ENCODE assay signal across 8 cellular contexts in the genomic region with DNA sequence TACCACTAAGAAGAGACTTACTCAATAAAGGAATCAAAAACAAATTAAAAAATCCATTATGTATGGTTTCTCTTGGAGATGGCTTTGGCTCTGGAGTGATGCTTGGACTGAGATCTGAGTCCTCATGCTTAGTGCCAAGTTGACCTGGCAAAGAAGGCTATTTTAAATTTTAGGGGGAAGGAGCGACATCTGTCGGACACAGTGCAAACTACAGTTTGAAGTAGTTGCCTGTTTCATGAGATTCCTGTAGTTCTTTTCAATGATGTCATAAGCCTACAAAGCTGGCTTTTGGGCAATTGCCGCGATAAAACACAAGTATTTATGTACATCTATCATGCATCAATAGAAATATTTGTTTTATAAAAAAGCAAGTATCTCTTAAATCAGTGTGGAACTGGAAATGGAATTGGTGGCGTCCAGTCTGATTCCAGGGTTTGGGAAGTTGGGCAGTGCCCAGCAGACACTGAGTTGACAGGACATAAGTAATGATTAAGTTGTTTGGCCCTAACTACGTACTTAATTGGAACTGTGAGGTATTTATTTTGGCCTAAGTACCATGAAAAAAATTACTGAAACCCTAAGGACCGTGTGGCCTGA. TPM values are rescaled to one million over a fixed set of nuclear protein-coding genes. Genes with fewer than 3 reads are reported as not detected.
A peak's percentile ranks its signal among the peaks of the same experiment; 100 is the strongest.
DNase-seq lines count a peak whose midpoint lies in the region; TF ChIP-seq lines count a peak whose summit lies in the region.

No MANE protein-coding gene starts in this region.

- no peaks in the 10 kb centered on the region for H3K9me3 Mint-ChIP-seq in activated CD4-positive, alpha-beta T cell treated with anti-CD3 and anti-CD28 coated beads, Interleukin-2, amount 10 ng/mL, durations not matched to agents 24 days and 14 days

- H3K27ac ChIP-seq in coronary artery = no peak overlapping the region

- H3K4me3 Mint-ChIP-seq in activated CD4-positive, alpha-beta T cell treated with anti-CD3 and anti-CD28 coated beads, Interleukin-2, amount 10 ng/mL, durations not matched to agents 24 days and 14 days = no peak overlapping the region

- TF ChIP-seq POLR2A in lower leg skin (IDR thresholded peaks at IDR 0.05) = no peak

- H3K27ac Mint-ChIP-seq in activated CD4-positive, alpha-beta T cell treated with anti-CD3 and anti-CD28 coated beads, Interleukin-2, amount 10 ng/mL, durations not matched to agents 24 days and 14 days = no peak overlapping the region

- TF ChIP-seq CTCF in GM20000 (IDR thresholded peaks at IDR 0.05; ENCODE audit: extremely low read depth, missing control alignments) = peak; percentile 39
- peak; percentile 67 for TF ChIP-seq CTCF in coronary artery (IDR thresholded peaks at IDR 0.05)
- TF ChIP-seq CTCF in lower leg skin (IDR thresholded peaks at IDR 0.05) = peak in 1 of 3 donors; percentile 61

- DNase-seq in AML-193 (lab: John Stamatoyannopoulos, UW) = peak; percentile 55 to 65
- peak; percentile 76 for DNase-seq in GM20000 (ENCODE audit: low spot score)
- peak; percentile 62 for DNase-seq in NCI-H2227 treated with DMSO at 0.1 percent for 48 hours (lab: John Stamatoyannopoulos, UW)
- peak; percentile 89 for DNase-seq in activated CD4-positive, alpha-beta T cell treated with anti-CD3 and anti-CD28 coated beads, Interleukin-2, amount 10 ng/mL, durations not matched to agents 24 days and 14 days
- no peak for DNase-seq in coronary artery (ENCODE audit: low spot score)
- DNase-seq in lower leg skin (ENCODE audit: low spot score in 2 of 2) = peak; percentile 59 to 89
- peak; percentile 21 to 46 (median 34) for DNase-seq in stimulated activated CD4-positive, alpha-beta T cell treated with anti-CD3 and anti-CD28 coated beads, TNF-alpha, amount 100 ng/mL, for 4 hours (ENCODE audit: low read depth in 3 of 3)
- no peak for DNase-seq in DMS153 treated with DMSO at 0.1 percent for 48 hours (lab: John Stamatoyannopoulos, UW; ENCODE audit: unreplicated experiment)

- intact Hi-C loops in activated CD4-positive, alpha-beta T cell treated with anti-CD3 and anti-CD28 coated beads, Interleukin-2, amount 10 ng/mL, durations not matched to agents 24 days and 14 days (cut with micrococcal nuclease) = loop anchor here (1.0 to 5.0 kb wide), 5 partner anchors 89 to 920 kb away; partner anchors contain the start of genes ARID4B and GGPS1
- intact Hi-C loops in lower leg skin (cut with DNase I; ENCODE audit: low total_unique reads) = loop anchor here (5.0 to 10.0 kb wide), 3 partner anchors 165 to 932 kb away; no protein-coding TSS in a partner anchor

- H3K4me3 ChIP-seq in coronary artery (no peak overlapping the region), lower leg skin (ENCODE audit: low read depth, poor library complexity, severe bottlenecking) (no peak overlapping the region)

- peaks cover 4% of the 10 kb centered on the region for H3K36me3 Mint-ChIP-seq in activated CD4-positive, alpha-beta T cell treated with anti-CD3 and anti-CD28 coated beads, Interleukin-2, amount 10 ng/mL, durations not matched to agents 24 days and 14 days (ENCODE audit: low read depth)

- peaks cover 2% of the 10 kb centered on the region for H3K4me1 Mint-ChIP-seq in activated CD4-positive, alpha-beta T cell treated with anti-CD3 and anti-CD28 coated beads, Interleukin-2, amount 10 ng/mL, durations not matched to agents 24 days and 14 days

- WGBS in lower leg skin, 2 donors = 29% methylated on average over 7 of the region's 7 CpGs

- no peaks in the 10 kb centered on the region for H3K27me3 Mint-ChIP-seq in activated CD4-positive, alpha-beta T cell treated with anti-CD3 and anti-CD28 coated beads, Interleukin-2, amount 10 ng/mL, durations not matched to agents 24 days and 14 days

RNA-seq across cellular contexts. Expression of gene TBCE, which starts 50.0 kb away (rescaled TPM):
- total RNA-seq in activated CD4-positive, alpha-beta T cell treated with anti-CD3 and anti-CD28 coated beads, Interleukin-2, amount 10 ng/mL, durations not matched to agents 24 days and 14 days = 24.0 and 24.2 TPM in 2 replicates
- 10 to 100 TPM; 12.0 to 35.8 (median 17.0) TPM for total RNA-seq in lower leg skin

Comparison
In these comparisons a context has a peak if more than half of its experiments do, and no peak if none do; other contexts are left out.
1. DNase-seq: peak in AML-193 (2 of 2), GM20000 (single experiment), NCI-H2227 treated with DMSO at 0.1 percent for 48 hours (single experiment), activated CD4-positive, alpha-beta T cell treated with anti-CD3 and anti-CD28 coated beads, Interleukin-2, amount 10 ng/mL, durations not matched to agents 24 days and 14 days (single experiment), lower leg skin (2 of 2) and stimulated activated CD4-positive, alpha-beta T cell treated with anti-CD3 and anti-CD28 coated beads, TNF-alpha, amount 100 ng/mL, for 4 hours (3 of 3); none in coronary artery (single experiment) and DMS153 treated with DMSO at 0.1 percent for 48 hours (single experiment).